In the genomic region with DNA sequence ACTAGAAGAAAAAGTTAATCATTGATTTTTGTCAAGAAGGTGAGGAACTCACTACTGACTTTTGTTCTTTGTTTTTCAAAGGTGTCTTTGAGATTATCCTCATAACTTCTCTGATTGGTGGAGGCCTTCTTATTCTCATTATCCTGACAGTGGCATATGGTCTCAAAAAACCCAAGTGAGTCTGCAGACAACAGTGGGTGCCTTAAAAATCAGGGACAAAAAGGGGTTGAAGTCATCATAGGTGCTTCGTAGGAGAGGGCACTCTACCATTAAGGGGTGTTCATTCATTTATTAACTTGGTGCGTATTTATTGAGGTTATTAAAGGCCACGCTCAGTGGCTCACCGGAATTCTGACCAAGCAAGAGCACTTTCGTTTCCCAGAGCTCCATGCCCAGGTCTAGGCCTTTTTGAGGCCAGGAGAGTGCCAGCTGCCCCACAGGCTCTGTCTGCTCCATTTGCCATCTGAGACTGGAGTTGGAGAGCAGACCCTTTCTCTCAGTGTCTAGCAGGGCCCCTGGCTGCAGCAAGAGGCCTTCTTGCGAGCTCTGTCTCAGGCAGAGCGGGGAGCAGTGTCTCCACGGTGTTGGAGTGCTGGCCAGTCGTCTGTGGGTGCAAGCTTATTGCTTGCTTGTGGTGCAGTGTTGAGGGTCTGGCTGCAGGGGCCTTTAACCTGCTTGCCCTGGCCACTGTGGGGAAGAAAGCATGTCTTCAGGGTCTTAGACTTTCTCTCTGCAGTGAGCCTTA, we compare ENCODE assay signal across 14 cellular contexts.
DNase-seq lines count a peak whose midpoint lies in the region; ATAC-seq and FAIRE-seq lines count a peak whose summit lies in the region.
"Had no signal": no experiment of that assay in that cellular context is flagged by ENCODE, and none has a peak within 500 bp of the region (broad histone marks: within the 10 kb centered on the region; RNA-seq: fewer than 3 reads in every experiment).

No MANE protein-coding gene starts in this region.

- DNase-seq in Caki2 (ENCODE audit: low read depth): peak; percentile 78
- peak; percentile 17 for DNase-seq in HK-2 (ENCODE audit: unreplicated experiment)
- DNase-seq in HTR-8/SVneo (ENCODE audit: insufficient read length, low spot score): no peak
- DNase-seq in germinal center (ENCODE audit: low spot score): no peak
- no peak for DNase-seq in activated gamma-delta T cell treated with Interleukin-2 at 50 U/mL for 16 hours
- DNase-seq in stimulated activated naive B cell treated with anti-CD40 and anti-IgM and Interleukin-4, amounts not matched to agents 10 μg/mL and 1 μg/mL and 100 μg/mL, for 72 hours: no peak
- DNase-seq: activated CD4-positive, alpha-beta T cell treated with anti-CD3 and anti-CD28 coated beads, Interleukin-2, amount 50 U/mL, for 48 hours; mucosa of descending colon; NCI-H2171; PC-9; testis had no signal

- in situ Hi-C loops in Caki2 (cut with HindIII; ENCODE audit: low pct_unique_long_range_greater_than_20kb, low sequenced_read_pairs): no loop called here

- H3K9me3 Mint-ChIP-seq in stimulated activated naive B cell treated with anti-CD40 and anti-IgM and Interleukin-4, amounts not matched to agents 10 μg/mL and 1 μg/mL and 100 μg/mL, for 72 hours: no peaks in the 10 kb centered on the region
- H3K9me3 Mint-ChIP-seq: activated naive CD4-positive, alpha-beta T cell treated with anti-CD3 and anti-CD28 coated beads, Interleukin-2, amount 50 U/mL, for 24 hours had no signal

- no peaks in the 10 kb centered on the region for H3K27me3 Mint-ChIP-seq in stimulated activated naive B cell treated with anti-CD40 and anti-IgM and Interleukin-4, amounts not matched to agents 10 μg/mL and 1 μg/mL and 100 μg/mL, for 72 hours
- H3K27me3 Mint-ChIP-seq: activated naive CD4-positive, alpha-beta T cell treated with anti-CD3 and anti-CD28 coated beads, Interleukin-2, amount 50 U/mL, for 24 hours had no signal

- no peak overlapping the region for H3K4me3 Mint-ChIP-seq in stimulated activated naive B cell treated with anti-CD40 and anti-IgM and Interleukin-4, amounts not matched to agents 10 μg/mL and 1 μg/mL and 100 μg/mL, for 72 hours
- H3K4me3 Mint-ChIP-seq: activated naive CD4-positive, alpha-beta T cell treated with anti-CD3 and anti-CD28 coated beads, Interleukin-2, amount 50 U/mL, for 24 hours had no signal

- no peak overlapping the region for H3K27ac Mint-ChIP-seq in stimulated activated naive B cell treated with anti-CD40 and anti-IgM and Interleukin-4, amounts not matched to agents 10 μg/mL and 1 μg/mL and 100 μg/mL, for 72 hours
- H3K27ac Mint-ChIP-seq: activated naive CD4-positive, alpha-beta T cell treated with anti-CD3 and anti-CD28 coated beads, Interleukin-2, amount 50 U/mL, for 24 hours had no signal

- no peaks in the 10 kb centered on the region for H3K36me3 Mint-ChIP-seq in stimulated activated naive B cell treated with anti-CD40 and anti-IgM and Interleukin-4, amounts not matched to agents 10 μg/mL and 1 μg/mL and 100 μg/mL, for 72 hours
- H3K36me3 Mint-ChIP-seq: activated naive CD4-positive, alpha-beta T cell treated with anti-CD3 and anti-CD28 coated beads, Interleukin-2, amount 50 U/mL, for 24 hours had no signal

- FAIRE-seq in HTR-8/SVneo (lab: Jason Lieb, UNC): no peak

- peaks cover 0 to 5% of the 10 kb centered on the region in 2 donors for H3K4me1 Mint-ChIP-seq in stimulated activated naive B cell treated with anti-CD40 and anti-IgM and Interleukin-4, amounts not matched to agents 10 μg/mL and 1 μg/mL and 100 μg/mL, for 72 hours

- ATAC-seq in GM19463 (IDR thresholded peaks at IDR 0.05; ENCODE audit: unreplicated experiment): peak; percentile 47
- ATAC-seq in HG02943 (IDR thresholded peaks at IDR 0.05; ENCODE audit: low read depth, unreplicated experiment): peak; percentile 59
- no peak for ATAC-seq in stimulated activated naive B cell treated with anti-CD40 and anti-IgM and Interleukin-4, amounts not matched to agents 10 μg/mL and 1 μg/mL and 100 μg/mL, for 72 hours (replicated peaks)
- ATAC-seq: mucosa of descending colon had no signal

Comparison
In these comparisons a context has a peak if more than half of its experiments do, and no peak if none do; other contexts are left out.
1. DNase-seq: peak in Caki2 (single experiment) and HK-2 (single experiment); none in HTR-8/SVneo (single experiment), germinal center (single experiment), activated gamma-delta T cell treated with Interleukin-2 at 50 U/mL for 16 hours (single experiment) and stimulated activated naive B cell treated with anti-CD40 and anti-IgM and Interleukin-4, amounts not matched to agents 10 μg/mL and 1 μg/mL and 100 μg/mL, for 72 hours (single experiment).
2. ATAC-seq: peak in GM19463 (single experiment) and HG02943 (single experiment); none in stimulated activated naive B cell treated with anti-CD40 and anti-IgM and Interleukin-4, amounts not matched to agents 10 μg/mL and 1 μg/mL and 100 μg/mL, for 72 hours (0 of 2).